In the genomic region with DNA sequence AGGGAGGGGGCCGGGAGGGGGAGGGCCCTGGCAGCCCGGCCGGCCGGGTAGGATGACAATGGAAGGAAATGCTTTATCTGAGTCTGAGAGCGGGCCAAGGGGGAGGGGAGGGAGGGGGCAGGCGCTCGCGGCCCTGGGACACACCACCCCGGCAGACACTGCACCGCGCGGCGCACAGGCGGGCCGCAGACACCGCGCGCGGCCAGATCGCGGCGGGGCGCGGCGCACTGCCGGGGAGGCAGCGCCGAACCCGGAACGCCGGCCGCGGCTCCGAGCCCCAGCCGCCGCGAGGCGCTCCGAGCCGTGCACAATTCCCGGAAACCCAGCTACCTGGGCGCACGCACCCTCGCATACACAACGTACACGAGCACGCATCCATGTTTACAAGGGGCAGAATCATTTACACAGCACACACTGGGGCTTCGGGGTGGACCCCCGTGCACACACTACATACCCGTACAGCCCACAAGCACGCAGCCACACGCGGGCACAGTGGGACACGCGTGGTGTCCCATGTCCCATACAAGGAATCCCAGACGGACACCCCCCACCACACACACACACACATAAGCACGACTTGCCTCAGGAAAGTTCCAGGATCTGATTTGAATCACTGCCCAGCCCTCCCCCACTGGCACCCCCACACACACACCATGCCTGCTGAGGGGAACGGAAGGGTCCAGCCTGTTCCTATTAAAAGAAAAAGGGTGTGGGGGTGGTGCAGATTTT, we compare ENCODE assay signal across 2 cellular contexts.
A peak's percentile ranks its signal among the peaks of the same experiment; 100 is the strongest.
TF ChIP-seq lines count a peak whose summit lies in the region.

A gene (minus strand): TSS at position 2 of the 729 bp plus-strand sequence. CDS start 118 bp downstream, outside the sequence.

TF ChIP-seq in HEK293, 187 proteins besides CTCF, POLR2A, EP300 and RAD21 (continued from another document and continues in another):
- TF ChIP-seq ZNF76 (tag by site-specific recombination; IDR thresholded peaks at IDR 0.05; ENCODE audit: borderline replicate concordance, low read depth) (peak; percentile 40; the same call in 1 of the 2 replicates), ZNF701 (tag by site-specific recombination; IDR thresholded peaks at IDR 0.05) (no peak), HOXC10 (CRISPR knock-in tag; IDR thresholded peaks at IDR 0.05) (no peak), TCF7L2 (IDR thresholded peaks at IDR 0.05; ENCODE audit: borderline replicate concordance, low read depth, low read length) (no peak), EGR2 (tag by site-specific recombination; IDR thresholded peaks at IDR 0.05; ENCODE audit: low read depth) (no peak), ZNF394 (tag by site-specific recombination; IDR thresholded peaks at IDR 0.05; ENCODE audit: borderline replicate concordance) (0 out of 2 replicates have a peak, but pooled peaks have one; percentile 16), ZNF548 (tag by site-specific recombination; IDR thresholded peaks at IDR 0.05) (no peak), ZNF366 (tag by site-specific recombination; conservative IDR thresholded peaks at IDR 0.05) (no peak), SP7 (tag by site-specific recombination; IDR thresholded peaks at IDR 0.05) (no peak), ZNF777 (tag by site-specific recombination; IDR thresholded peaks at IDR 0.05; ENCODE audit: borderline replicate concordance) (peak; percentile 90; the same call in 1 of the 2 replicates), ZNF670 (tag by site-specific recombination; IDR thresholded peaks at IDR 0.05; ENCODE audit: low read depth) (no peak), ZNF501 (tag by site-specific recombination; IDR thresholded peaks at IDR 0.05) (no peak; the same call in 1 of the 2 replicates), ZNF600 (tag by site-specific recombination; IDR thresholded peaks at IDR 0.05) (no peak), OVOL3 (tag by site-specific recombination; IDR thresholded peaks at IDR 0.05) (no peak)
- TF ChIP-seq, protein P1, sequence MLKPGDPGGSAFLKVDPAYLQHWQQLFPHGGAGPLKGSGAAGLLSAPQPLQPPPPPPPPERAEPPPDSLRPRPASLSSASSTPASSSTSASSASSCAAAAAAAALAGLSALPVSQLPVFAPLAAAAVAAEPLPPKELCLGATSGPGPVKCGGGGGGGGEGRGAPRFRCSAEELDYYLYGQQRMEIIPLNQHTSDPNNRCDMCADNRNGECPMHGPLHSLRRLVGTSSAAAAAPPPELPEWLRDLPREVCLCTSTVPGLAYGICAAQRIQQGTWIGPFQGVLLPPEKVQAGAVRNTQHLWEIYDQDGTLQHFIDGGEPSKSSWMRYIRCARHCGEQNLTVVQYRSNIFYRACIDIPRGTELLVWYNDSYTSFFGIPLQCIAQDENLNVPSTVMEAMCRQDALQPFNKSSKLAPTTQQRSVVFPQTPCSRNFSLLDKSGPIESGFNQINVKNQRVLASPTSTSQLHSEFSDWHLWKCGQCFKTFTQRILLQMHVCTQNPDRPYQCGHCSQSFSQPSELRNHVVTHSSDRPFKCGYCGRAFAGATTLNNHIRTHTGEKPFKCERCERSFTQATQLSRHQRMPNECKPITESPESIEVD (tag by site-specific recombination; IDR thresholded peaks at IDR 0.05) = no peak
- TF ChIP-seq, protein P2, sequence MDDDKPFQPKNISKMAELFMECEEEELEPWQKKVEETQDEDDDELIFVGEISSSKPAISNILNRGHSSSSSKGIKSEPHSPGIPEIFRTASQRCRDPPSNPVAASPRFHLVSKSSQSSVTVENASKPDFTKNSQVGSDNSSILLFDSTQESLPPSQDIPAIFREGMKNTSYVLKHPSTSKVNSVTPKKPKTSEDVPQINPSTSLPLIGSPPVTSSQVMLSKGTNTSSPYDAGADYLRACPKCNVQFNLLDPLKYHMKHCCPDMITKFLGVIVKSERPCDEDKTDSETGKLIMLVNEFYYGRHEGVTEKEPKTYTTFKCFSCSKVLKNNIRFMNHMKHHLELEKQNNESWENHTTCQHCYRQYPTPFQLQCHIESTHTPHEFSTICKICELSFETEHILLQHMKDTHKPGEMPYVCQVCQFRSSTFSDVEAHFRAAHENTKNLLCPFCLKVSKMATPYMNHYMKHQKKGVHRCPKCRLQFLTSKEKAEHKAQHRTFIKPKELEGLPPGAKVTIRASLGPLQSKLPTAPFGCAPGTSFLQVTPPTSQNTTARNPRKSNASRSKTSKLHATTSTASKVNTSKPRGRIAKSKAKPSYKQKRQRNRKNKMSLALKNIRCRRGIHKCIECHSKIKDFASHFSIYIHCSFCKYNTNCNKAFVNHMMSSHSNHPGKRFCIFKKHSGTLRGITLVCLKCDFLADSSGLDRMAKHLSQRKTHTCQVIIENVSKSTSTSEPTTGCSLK (tag by site-specific recombination; IDR thresholded peaks at IDR 0.05) = no peak
- TF ChIP-seq, protein P3, sequence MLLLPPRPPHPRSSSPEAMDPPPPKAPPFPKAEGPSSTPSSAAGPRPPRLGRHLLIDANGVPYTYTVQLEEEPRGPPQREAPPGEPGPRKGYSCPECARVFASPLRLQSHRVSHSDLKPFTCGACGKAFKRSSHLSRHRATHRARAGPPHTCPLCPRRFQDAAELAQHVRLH (tag by site-specific recombination; IDR thresholded peaks at IDR 0.05) = 0 out of 2 replicates have a peak, but pooled peaks have one; percentile 21
- TF ChIP-seq, protein P4, sequence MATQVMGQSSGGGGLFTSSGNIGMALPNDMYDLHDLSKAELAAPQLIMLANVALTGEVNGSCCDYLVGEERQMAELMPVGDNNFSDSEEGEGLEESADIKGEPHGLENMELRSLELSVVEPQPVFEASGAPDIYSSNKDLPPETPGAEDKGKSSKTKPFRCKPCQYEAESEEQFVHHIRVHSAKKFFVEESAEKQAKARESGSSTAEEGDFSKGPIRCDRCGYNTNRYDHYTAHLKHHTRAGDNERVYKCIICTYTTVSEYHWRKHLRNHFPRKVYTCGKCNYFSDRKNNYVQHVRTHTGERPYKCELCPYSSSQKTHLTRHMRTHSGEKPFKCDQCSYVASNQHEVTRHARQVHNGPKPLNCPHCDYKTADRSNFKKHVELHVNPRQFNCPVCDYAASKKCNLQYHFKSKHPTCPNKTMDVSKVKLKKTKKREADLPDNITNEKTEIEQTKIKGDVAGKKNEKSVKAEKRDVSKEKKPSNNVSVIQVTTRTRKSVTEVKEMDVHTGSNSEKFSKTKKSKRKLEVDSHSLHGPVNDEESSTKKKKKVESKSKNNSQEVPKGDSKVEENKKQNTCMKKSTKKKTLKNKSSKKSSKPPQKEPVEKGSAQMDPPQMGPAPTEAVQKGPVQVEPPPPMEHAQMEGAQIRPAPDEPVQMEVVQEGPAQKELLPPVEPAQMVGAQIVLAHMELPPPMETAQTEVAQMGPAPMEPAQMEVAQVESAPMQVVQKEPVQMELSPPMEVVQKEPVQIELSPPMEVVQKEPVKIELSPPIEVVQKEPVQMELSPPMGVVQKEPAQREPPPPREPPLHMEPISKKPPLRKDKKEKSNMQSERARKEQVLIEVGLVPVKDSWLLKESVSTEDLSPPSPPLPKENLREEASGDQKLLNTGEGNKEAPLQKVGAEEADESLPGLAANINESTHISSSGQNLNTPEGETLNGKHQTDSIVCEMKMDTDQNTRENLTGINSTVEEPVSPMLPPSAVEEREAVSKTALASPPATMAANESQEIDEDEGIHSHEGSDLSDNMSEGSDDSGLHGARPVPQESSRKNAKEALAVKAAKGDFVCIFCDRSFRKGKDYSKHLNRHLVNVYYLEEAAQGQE (tag by site-specific recombination; IDR thresholded peaks at IDR 0.05) = no peak

TF ChIP-seq in liver, 16 proteins besides CTCF, POLR2A, EP300 and RAD21 (continued from another document):
- TF ChIP-seq, protein P4 (IDR thresholded peaks at IDR 0.05) = no peak
- TF ChIP-seq SP1 (IDR thresholded peaks at IDR 0.05) = no peak
- TF ChIP-seq RXRA (IDR thresholded peaks at IDR 0.05) = no peak
- no peak for TF ChIP-seq HNF4G (IDR thresholded peaks at IDR 0.05)
- TF ChIP-seq HNF4A (conservative IDR thresholded peaks at IDR 0.05) = no peak
- no peak for TF ChIP-seq FOXA2 (IDR thresholded peaks at IDR 0.05)
- no peak for TF ChIP-seq JUND (IDR thresholded peaks at IDR 0.05)
- no peak for TF ChIP-seq TAF1 (conservative IDR thresholded peaks at IDR 0.05)
